11 cellular contexts compared by ENCODE assay signal in the genomic region with DNA sequence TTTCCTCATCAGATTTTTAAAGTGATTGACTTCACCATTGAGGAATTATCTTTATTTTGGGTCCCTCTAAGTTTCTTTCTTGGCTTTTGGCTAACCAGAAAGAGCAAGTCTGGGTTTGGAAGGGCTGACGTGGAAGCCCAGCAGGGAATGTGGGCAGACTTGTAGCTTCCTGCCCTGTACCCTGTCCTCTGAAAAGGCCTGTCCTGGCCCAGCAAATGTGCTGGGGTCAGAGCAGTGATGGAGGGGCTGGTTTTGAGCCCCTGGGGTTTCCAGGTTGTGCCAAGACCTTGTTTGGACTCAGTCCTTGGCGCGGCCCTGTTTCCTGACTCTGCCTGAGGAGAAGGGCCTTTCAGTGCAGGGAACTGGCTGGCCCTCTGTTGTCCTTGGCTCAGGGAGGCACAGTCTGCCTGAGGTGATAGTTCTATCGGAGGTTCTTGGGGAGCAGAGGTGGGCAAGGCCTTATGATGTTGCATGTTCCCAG.
DNase-seq lines count a peak whose midpoint lies in the region; ATAC-seq and TF ChIP-seq lines count a peak whose summit lies in the region.
"Had no signal": no experiment of that assay in that cellular context is flagged by ENCODE, and none has a peak within 500 bp of the region (broad histone marks: within the 10 kb centered on the region; RNA-seq: fewer than 3 reads in every experiment).

No MANE protein-coding gene starts in this region.

- H3K4me2 ChIP-seq in GM23248 (ENCODE audit: unreplicated experiment): peak overlapping the region; percentile 61
- H3K4me2 ChIP-seq in mammary epithelial cell (ENCODE audit: insufficient read depth, low read depth, low read length): peak overlapping the region; percentile 61
- no peak overlapping the region for H3K4me2 ChIP-seq in neuronal stem cell (ENCODE audit: insufficient read depth, low read length, poor library complexity, severe bottlenecking)

- no peak overlapping the region for H3K18ac ChIP-seq in neuronal stem cell (ENCODE audit: low read length)

- no peak for TF ChIP-seq CTCF in mammary epithelial cell (conservative IDR thresholded peaks at IDR 0.05 in 1 of 2, IDR thresholded peaks at IDR 0.05 in 1 of 2; ENCODE audit: extremely low read depth in 1 of 2, insufficient read depth in 1 of 2, low read depth in 1 of 2, low read length in 2 of 2)

- H3K4me3 ChIP-seq in GM23248 (0 out of 2 replicates have a peak overlapping the region, but pooled peaks have one; percentile 2), mammary epithelial cell (replicated peaks in 1 of 3; ENCODE audit: insufficient read depth in 1 of 3, low read depth in 2 of 3, low read length in 3 of 3) (no peak overlapping the region), skeletal muscle tissue (ENCODE audit: low read length in 3 of 3) (no peak overlapping the region), neuronal stem cell (ENCODE audit: low read length in 2 of 2) (no peak overlapping the region)

- H3K23ac ChIP-seq in neuronal stem cell (ENCODE audit: low read depth, low read length, poor library complexity): no peak overlapping the region

- no peak overlapping the region for H3K14ac ChIP-seq in neuronal stem cell (ENCODE audit: low read length)

- H2BK15ac ChIP-seq in neuronal stem cell (ENCODE audit: low read length): no peak overlapping the region

- no peak overlapping the region for H4K91ac ChIP-seq in neuronal stem cell (ENCODE audit: low read depth, low read length, poor library complexity)

- peaks cover 67% of the 10 kb centered on the region for H3F3A ChIP-seq in GM23248 (ENCODE audit: insufficient read depth)

- H2AFZ ChIP-seq in GM23248 (no peak overlapping the region), mammary epithelial cell (ENCODE audit: low read depth, low read length) (no peak overlapping the region), neuronal stem cell (ENCODE audit: low read length) (no peak overlapping the region)

- dilution Hi-C loops in mammary epithelial cell (cut with HindIII; ENCODE audit: low sequenced_read_pairs): no loop called here

- ATAC-seq in left cardiac atrium (peak; percentile 49 to 51), GM19397 (IDR thresholded peaks at IDR 0.05; ENCODE audit: unreplicated experiment) (no peak)
- ATAC-seq: T-cell had no signal

- TSS peak; percentile 46 for BruUV-seq in mammary epithelial cell (replicated peaks; lab: Mats Ljungman, UMichigan)

- intact Hi-C loops in mammary epithelial cell (cut with micrococcal nuclease): loop anchor here (5.0 kb wide), 1 partner anchor 42 kb away; no protein-coding TSS in a partner anchor
- intact Hi-C loops in left cardiac atrium (cut with DNase I): loop anchor here in 1 of 2 donors (10.0 kb wide), 1 partner anchor 65 kb away; no protein-coding TSS in a partner anchor

- H3K4ac ChIP-seq in neuronal stem cell (ENCODE audit: low read length): no peak overlapping the region

- H2AK5ac ChIP-seq in neuronal stem cell (ENCODE audit: low read depth, low read length): no peak overlapping the region

- H4K8ac ChIP-seq in neuronal stem cell (ENCODE audit: low read depth, low read length): no peak overlapping the region

- H3K9me3 ChIP-seq in GM23248 (ENCODE audit: low read depth): no peaks in the 10 kb centered on the region
- no peaks in the 10 kb centered on the region for H3K9me3 ChIP-seq in mammary epithelial cell (replicated peaks; ENCODE audit: insufficient read depth, low read length)
- H3K9me3 ChIP-seq in skeletal muscle tissue (ENCODE audit: control insufficient read depth in 3 of 3, low read length in 3 of 3): no peaks in the 10 kb centered on the region
- H3K9me3 ChIP-seq in neuronal stem cell (replicated peaks in 1 of 2; ENCODE audit: control insufficient read depth in 2 of 2, insufficient read depth in 1 of 2, low read depth in 1 of 2, low read length in 2 of 2): no peaks in the 10 kb centered on the region

- peak overlapping the region; percentile 73 for H3K9ac ChIP-seq in GM23248
- peak overlapping the region; percentile 38 for H3K9ac ChIP-seq in mammary epithelial cell (ENCODE audit: insufficient read depth, low read length)
- H3K9ac ChIP-seq in skeletal muscle tissue (ENCODE audit: low read depth in 1 of 3, low read length in 3 of 3): peak overlapping the region in 1 of 3 donors; percentile 36
- no peak overlapping the region for H3K9ac ChIP-seq in neuronal stem cell (ENCODE audit: low read depth, low read length, poor library complexity)

- DNase-seq in GM23248: peak; percentile 58
- peak; percentile 46 for DNase-seq in mammary epithelial cell
- peak; percentile 78 for DNase-seq in left cardiac atrium
- DNase-seq in neuronal stem cell (ENCODE audit: low spot score): no peak
- no peak for DNase-seq in erythroblast (lab: John Stamatoyannopoulos, UW)
- DNase-seq in NCI-H526 treated with DMSO at 0.1 percent for 48 hours (lab: John Stamatoyannopoulos, UW): no peak
- DNase-seq: activated CD4-positive, alpha-beta T cell treated with anti-CD3 and anti-CD28 coated beads, Interleukin-2, amount 50 U/mL, for 1 hour; GF-D8; T-cell had no signal

- H2BK12ac ChIP-seq in neuronal stem cell (ENCODE audit: low read length): no peak overlapping the region

- H3K36me3 ChIP-seq in GM23248 (ENCODE audit: low read depth) (peaks cover 3% of the 10 kb centered on the region; the same call in 1 of the 2 replicates), mammary epithelial cell (ENCODE audit: insufficient read depth, low read length) (peaks cover 6% of the 10 kb centered on the region), skeletal muscle tissue (ENCODE audit: control insufficient read depth in 3 of 3, insufficient read depth in 3 of 3, low read length in 3 of 3) (peaks cover 0 to 5% (median 2%) of the 10 kb centered on the region in 3 donors), neuronal stem cell (replicated peaks in 1 of 2; ENCODE audit: control insufficient read depth in 2 of 2, insufficient read depth in 2 of 2, low read length in 2 of 2) (peaks cover 36 to 94% of the 10 kb centered on the region in 2 donors)

- no peak overlapping the region for H2BK120ac ChIP-seq in neuronal stem cell (ENCODE audit: low read depth, low read length)

- H3K27ac ChIP-seq in GM23248: peak overlapping the region; percentile 99
- H3K27ac ChIP-seq in mammary epithelial cell (ENCODE audit: insufficient read depth, low read depth, low read length): peak overlapping the region; percentile 93
- H3K27ac ChIP-seq in skeletal muscle tissue (ENCODE audit: low read depth, low read length): peak overlapping the region; percentile 85
- H3K27ac ChIP-seq in neuronal stem cell (replicated peaks; ENCODE audit: low read length): no peak overlapping the region

- peaks cover 84% of the 10 kb centered on the region for H3K4me1 ChIP-seq in GM23248 (ENCODE audit: insufficient read depth)
- peaks cover 94% of the 10 kb centered on the region for H3K4me1 ChIP-seq in mammary epithelial cell (ENCODE audit: insufficient read depth, low read length)
- H3K4me1 ChIP-seq in skeletal muscle tissue (ENCODE audit: control insufficient read depth in 3 of 3, insufficient read depth in 3 of 3, low read length in 3 of 3): peaks cover 40 to 56% (median 50%) of the 10 kb centered on the region in 3 donors
- no peaks in the 10 kb centered on the region for H3K4me1 ChIP-seq in neuronal stem cell (ENCODE audit: control insufficient read depth in 2 of 2, insufficient read depth in 1 of 2, low read depth in 1 of 2, low read length in 2 of 2)

- in situ Hi-C loops in GM23248 (cut with MboI) (loop anchor here (10.0 kb wide), 1 partner anchor 135 kb away; a partner anchor contains a TSS), mammary epithelial cell (cut with MboI; ENCODE audit: low sequenced_read_pairs in 2 of 2) (no loop called here)

- no peaks in the 10 kb centered on the region for H3K9me2 ChIP-seq in GM23248 (ENCODE audit: insufficient read depth)

- CTCF ChIA-PET in mammary epithelial cell (lab: Charles Lee; ENCODE audit: low non-redundant PET): interaction anchor here (0.7 to 1.5 kb wide), 2 partner anchors 131 to 189 kb away, joined by 3 read pairs; a partner anchor contains a TSS

- no peaks in the 10 kb centered on the region for H4K20me1 ChIP-seq in GM23248 (ENCODE audit: insufficient read depth)
- H4K20me1 ChIP-seq in mammary epithelial cell (ENCODE audit: insufficient read depth, low read length): no peaks in the 10 kb centered on the region

- no peaks in the 10 kb centered on the region for H3K27me3 ChIP-seq in GM23248 (replicated peaks; ENCODE audit: insufficient read depth)
- no peaks in the 10 kb centered on the region for H3K27me3 ChIP-seq in mammary epithelial cell (ENCODE audit: insufficient read depth, low read length)
- H3K27me3 ChIP-seq in skeletal muscle tissue (ENCODE audit: control insufficient read depth in 3 of 3, insufficient read depth in 3 of 3, low read length in 3 of 3): no peaks in the 10 kb centered on the region
- H3K27me3 ChIP-seq in neuronal stem cell (ENCODE audit: control insufficient read depth in 3 of 3, insufficient read depth in 3 of 3, low read depth in 1 of 3, low read length in 3 of 3): no peaks in the 10 kb centered on the region

- H2BK5ac ChIP-seq in neuronal stem cell (ENCODE audit: low read length): no peak overlapping the region

- no peak for TF ChIP-seq POLR2A in erythroblast (IDR thresholded peaks at IDR 0.05; ENCODE audit: low read length)

- H3K79me1 ChIP-seq in neuronal stem cell (ENCODE audit: low read depth, low read length): peaks cover 4% of the 10 kb centered on the region

- WGBS in GM23248 (ENCODE audit: low coverage in 1 of 2, low lambda C conversion rate in 2 of 2, missing lambda C conversion rate in 2 of 2), 2 experiments: 72 to 74% methylated on average over 4 of the region's 4 CpGs
- WGBS in mammary epithelial cell (ENCODE audit: low coverage, missing lambda C conversion rate): 13% methylated on average over 4 of the region's 4 CpGs
- no CpG with 5 or more reads among the region's 4 CpGs for WGBS in neuronal stem cell (ENCODE audit: extremely low coverage in 2 of 2, insufficient read length in 2 of 2, insufficient replicate concordance in 1 of 2), 2 donors

- peaks cover 67% of the 10 kb centered on the region for H3K79me2 ChIP-seq in GM23248 (ENCODE audit: insufficient read depth)
- H3K79me2 ChIP-seq in mammary epithelial cell (ENCODE audit: insufficient read depth, low read length): peaks cover 60% of the 10 kb centered on the region

Comparison
In these comparisons a context has a peak if more than half of its experiments do, and no peak if none do; other contexts are left out.
1. DNase-seq: peak in GM23248 (single experiment), mammary epithelial cell (single experiment) and left cardiac atrium (single experiment); none in neuronal stem cell (single experiment), erythroblast (0 of 2) and NCI-H526 treated with DMSO at 0.1 percent for 48 hours (single experiment).